ENCODE assay signal across 9 cellular contexts in the genomic region with DNA sequence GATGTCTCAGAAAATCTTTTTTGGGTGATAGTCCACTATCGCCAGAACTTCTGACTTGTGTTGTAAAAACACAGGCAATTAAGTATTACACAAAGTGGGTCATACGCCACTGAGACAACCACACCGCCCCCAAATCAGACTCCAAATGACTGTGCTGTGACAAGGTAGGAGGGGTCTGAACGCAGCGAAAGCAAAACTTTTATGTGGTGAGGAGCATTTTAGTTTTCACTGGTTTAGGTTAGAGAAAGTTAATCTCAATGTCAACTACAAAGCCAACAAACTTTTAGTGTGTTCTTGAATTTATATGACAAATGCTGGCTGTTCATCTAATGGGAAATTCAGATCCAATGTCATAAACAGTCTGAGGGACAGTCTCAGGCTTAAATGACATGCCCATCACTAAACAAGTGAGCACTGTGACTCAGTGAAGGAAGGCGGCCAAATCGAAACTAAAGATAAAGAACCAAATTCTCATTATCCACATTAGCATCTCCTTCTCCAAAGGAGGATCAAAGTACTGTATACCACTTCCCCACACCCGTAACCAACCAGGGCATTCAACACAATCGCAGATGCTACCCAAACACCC.
DNase-seq lines count a peak whose midpoint lies in the region; ATAC-seq and TF ChIP-seq lines count a peak whose summit lies in the region.
"Had no signal": no experiment of that assay in that cellular context is flagged by ENCODE, and none has a peak within 500 bp of the region (broad histone marks: within the 10 kb centered on the region; RNA-seq: fewer than 3 reads in every experiment).

No MANE protein-coding gene starts in this region.

- H3K27me3 Mint-ChIP-seq in activated B cell treated with CpG ODN at 0.5 μM for 24 hours: no peaks in the 10 kb centered on the region
- peaks cover 0 to 35% of the 10 kb centered on the region in 2 donors for H3K27me3 Mint-ChIP-seq in effector memory CD8-positive, alpha-beta T cell

- no peaks in the 10 kb centered on the region for H3K9me3 ChIP-seq in testis

- no peak overlapping the region for H3K4me3 ChIP-seq in testis

- no peaks in the 10 kb centered on the region for H3K4me1 ChIP-seq in testis

- H3K27me3 ChIP-seq in testis: no peaks in the 10 kb centered on the region

- no peak for TF ChIP-seq POLR2A in GM18505 (IDR thresholded peaks at IDR 0.05; ENCODE audit: borderline replicate concordance, extremely low read depth, insufficient read depth, insufficient read length)
- TF ChIP-seq POLR2A in testis (IDR thresholded peaks at IDR 0.05): no peak

- POLR2A ChIA-PET in activated B cell treated with CpG ODN at 0.5 μM for 24 hours (lab: Charles Lee): interaction anchor here (0.6 to 1.4 kb wide), 7 partner anchors 14 to 136 kb away, joined by 3 to 7 read pairs (median 4); no protein-coding TSS in a partner anchor

- no peak for DNase-seq in activated B cell treated with CpG ODN at 0.5 μM for 24 hours
- DNase-seq in effector memory CD8-positive, alpha-beta T cell: peak; percentile 53 to 57 (median 56)
- DNase-seq in NCI-H2107 (lab: John Stamatoyannopoulos, UW): no peak
- DNase-seq in NCI-H774 (lab: John Stamatoyannopoulos, UW): no peak
- no peak for DNase-seq in testis
- DNase-seq in left cardiac atrium: no peak

- H3K4me3 Mint-ChIP-seq in activated B cell treated with CpG ODN at 0.5 μM for 24 hours: peak overlapping the region; percentile 84
- peak overlapping the region; percentile 76 to 91 for H3K4me3 Mint-ChIP-seq in effector memory CD8-positive, alpha-beta T cell
- H3K4me3 Mint-ChIP-seq: neural crest cell had no signal

- 92 to 98% methylated on average over 9 of the region's 9 CpGs for WGBS in testis, 2 donors

- H3K27ac ChIP-seq in testis: no peak overlapping the region

- peak overlapping the region; percentile 86 for H3K27ac Mint-ChIP-seq in activated B cell treated with CpG ODN at 0.5 μM for 24 hours
- peak overlapping the region; percentile 65 to 88 for H3K27ac Mint-ChIP-seq in effector memory CD8-positive, alpha-beta T cell

- intact Hi-C loops in activated B cell treated with CpG ODN at 0.5 μM for 24 hours (cut with micrococcal nuclease): loop anchor here (1.0 to 10.0 kb wide), 9 partner anchors 27 to 396 kb away; partner anchors contain the start of gene CASP8AP2
- intact Hi-C loops in testis (cut with DNase I; ENCODE audit: low total_unique reads): no loop called here
- intact Hi-C loops in left cardiac atrium (cut with DNase I): no loop called here

- H3K4me1 Mint-ChIP-seq in activated B cell treated with CpG ODN at 0.5 μM for 24 hours: peaks cover 96% of the 10 kb centered on the region
- peaks cover 40 to 64% of the 10 kb centered on the region in 2 donors for H3K4me1 Mint-ChIP-seq in effector memory CD8-positive, alpha-beta T cell (ENCODE audit: low read depth in 2 of 2)

- no peaks in the 10 kb centered on the region for H3K9me3 Mint-ChIP-seq in activated B cell treated with CpG ODN at 0.5 μM for 24 hours
- H3K9me3 Mint-ChIP-seq in effector memory CD8-positive, alpha-beta T cell: no peaks in the 10 kb centered on the region
- H3K9me3 Mint-ChIP-seq: neural crest cell had no signal

- no peaks in the 10 kb centered on the region for H3K36me3 ChIP-seq in testis (ENCODE audit: low read depth, missing control alignments)

- ATAC-seq in GM18505 (IDR thresholded peaks at IDR 0.05; ENCODE audit: unreplicated experiment) (peak; percentile 88), HG02885 (IDR thresholded peaks at IDR 0.05; ENCODE audit: poor library complexity, unreplicated experiment) (peak; percentile 78), activated B cell treated with CpG ODN at 0.5 μM for 24 hours (ENCODE audit: low read depth) (peak; percentile 61), left cardiac atrium (no peak)
- peak; percentile 79 for ATAC-seq in effector memory CD8-positive, alpha-beta T cell (replicated peaks)

- TF ChIP-seq CTCF in activated B cell treated with CpG ODN at 0.5 μM for 24 hours (IDR thresholded peaks at IDR 0.05) (no peak), testis (IDR thresholded peaks at IDR 0.05) (no peak)

- CTCF ChIA-PET in activated B cell treated with CpG ODN at 0.5 μM for 24 hours (lab: Charles Lee): interaction anchor here (1.3 kb wide), 1 partner anchor 136 kb away, joined by 4 read pairs; no protein-coding TSS in a partner anchor

- peaks cover 50% of the 10 kb centered on the region for H3K36me3 Mint-ChIP-seq in activated B cell treated with CpG ODN at 0.5 μM for 24 hours (ENCODE audit: low read depth)
- H3K36me3 Mint-ChIP-seq in effector memory CD8-positive, alpha-beta T cell (ENCODE audit: insufficient read depth): no peaks in the 10 kb centered on the region

Comparison
In these comparisons a context has a peak if more than half of its experiments do, and no peak if none do; other contexts are left out.
1. ATAC-seq: peak in GM18505 (single experiment), HG02885 (single experiment), activated B cell treated with CpG ODN at 0.5 μM for 24 hours (single experiment) and effector memory CD8-positive, alpha-beta T cell (single experiment); none in left cardiac atrium (0 of 2).
2. DNase-seq: peak in effector memory CD8-positive, alpha-beta T cell (3 of 3); none in activated B cell treated with CpG ODN at 0.5 μM for 24 hours (single experiment), NCI-H2107 (single experiment), NCI-H774 (single experiment), testis (single experiment) and left cardiac atrium (single experiment).